9 cellular contexts compared by ENCODE assay signal in the genomic region with DNA sequence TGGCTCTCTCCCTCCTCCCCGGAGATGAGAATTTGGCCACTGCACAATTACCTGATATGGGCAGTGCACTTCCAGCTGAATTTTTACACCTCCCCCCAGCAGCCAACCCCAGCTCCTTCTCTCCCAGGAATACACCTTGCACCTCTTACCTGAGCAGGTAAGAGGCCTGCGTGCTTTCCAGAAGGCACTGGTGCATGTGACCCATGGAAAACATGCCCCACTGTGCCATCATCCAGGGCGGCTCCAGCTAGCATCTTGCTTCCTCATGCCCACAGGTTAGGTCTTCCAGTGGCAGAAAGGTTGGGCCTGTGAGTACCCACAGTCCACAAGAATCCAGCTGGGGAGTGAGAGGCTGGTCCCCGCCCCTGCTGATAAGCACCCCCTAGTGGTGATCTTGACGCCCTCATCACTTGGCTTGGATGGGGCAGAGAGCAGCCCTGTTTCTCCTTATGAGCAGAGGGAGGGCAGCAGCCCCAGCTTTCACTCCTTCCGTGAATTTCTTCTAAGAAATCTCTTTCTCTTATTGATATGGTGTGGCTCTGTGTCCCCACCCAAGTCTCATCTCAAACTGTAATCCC. TPM values are rescaled to one million over a fixed set of nuclear protein-coding genes. Genes with fewer than 3 reads are reported as not detected.
A peak's percentile ranks its signal among the peaks of the same experiment; 100 is the strongest.
DNase-seq lines count a peak whose midpoint lies in the region; ATAC-seq and TF ChIP-seq lines count a peak whose summit lies in the region.
"Had no signal": no experiment of that assay in that cellular context is flagged by ENCODE, and none has a peak within 500 bp of the region (broad histone marks: within the 10 kb centered on the region; RNA-seq: fewer than 3 reads in every experiment).

No MANE protein-coding gene starts in this region.

- H3K9me3 ChIP-seq in psoas muscle = no peaks in the 10 kb centered on the region
- H3K9me3 ChIP-seq: SJSA1 had no signal

- peak; percentile 7 for TF ChIP-seq CTCF in psoas muscle (IDR thresholded peaks at IDR 0.05)

- peak; percentile 43 for DNase-seq in ELR (ENCODE audit: low read depth)
- peak; percentile 28 for DNase-seq in T-helper 9 cell
- peak; percentile 10 for DNase-seq in cerebellar cortex (ENCODE audit: low spot score)
- no peak for DNase-seq in psoas muscle
- no peak for DNase-seq in COLO829 (ENCODE audit: low spot score)
- no peak for DNase-seq in KG1 (lab: John Stamatoyannopoulos, UW)
- DNase-seq in NCI-H1694 (lab: John Stamatoyannopoulos, UW) = no peak

- H3K27me3 ChIP-seq in psoas muscle (ENCODE audit: insufficient read depth in 3 of 3, low read length in 2 of 3) = no peaks in the 10 kb centered on the region
- H3K27me3 ChIP-seq: SJSA1 had no signal

- H3K36me3 ChIP-seq in psoas muscle (ENCODE audit: insufficient read depth in 1 of 2, low read depth in 1 of 2) = no peaks in the 10 kb centered on the region
- H3K36me3 ChIP-seq: SJSA1 had no signal

- no peaks in the 10 kb centered on the region for H3K4me1 ChIP-seq in psoas muscle
- H3K4me1 ChIP-seq: SJSA1 had no signal

- intact Hi-C loops in psoas muscle (cut with DNase I) = loop anchor here in 1 of 2 donors (10.0 kb wide), 1 partner anchor 553 kb away; the partner anchor contains the start of gene MT1HL1

- H3K27ac ChIP-seq in psoas muscle = no peak overlapping the region
- H3K27ac ChIP-seq: SJSA1 had no signal

- no peak overlapping the region for H3K4me3 ChIP-seq in psoas muscle
- H3K4me3 ChIP-seq: SJSA1 had no signal

- 76 to 81% (median 77%) methylated on average over 6 of the region's 6 CpGs for WGBS in psoas muscle, 3 donors

- peak; percentile 79 for ATAC-seq in HG02678 (IDR thresholded peaks at IDR 0.05; ENCODE audit: unreplicated experiment)
- no peak for ATAC-seq in psoas muscle

RNA-seq across cellular contexts. Expression of gene EDARADD, which starts 57.8 kb away (rescaled TPM):
- total RNA-seq in psoas muscle = under 1 TPM in 1 of 4 donors, not detected in 3; 0.25 TPM
- under 1 TPM in 1 of 3 donors, not detected in 2; 0.05 TPM for polyA plus RNA-seq in psoas muscle
- total RNA-seq: SJSA1 had no signal

Comparison
In these comparisons a context has a peak if more than half of its experiments do, and no peak if none do; other contexts are left out.
1. DNase-seq: peak in ELR (single experiment), T-helper 9 cell (single experiment) and cerebellar cortex (single experiment); none in psoas muscle (0 of 2), COLO829 (single experiment), KG1 (single experiment) and NCI-H1694 (single experiment).